Comparison of ENCODE assay signal across 7 cellular contexts in the genomic region with DNA sequence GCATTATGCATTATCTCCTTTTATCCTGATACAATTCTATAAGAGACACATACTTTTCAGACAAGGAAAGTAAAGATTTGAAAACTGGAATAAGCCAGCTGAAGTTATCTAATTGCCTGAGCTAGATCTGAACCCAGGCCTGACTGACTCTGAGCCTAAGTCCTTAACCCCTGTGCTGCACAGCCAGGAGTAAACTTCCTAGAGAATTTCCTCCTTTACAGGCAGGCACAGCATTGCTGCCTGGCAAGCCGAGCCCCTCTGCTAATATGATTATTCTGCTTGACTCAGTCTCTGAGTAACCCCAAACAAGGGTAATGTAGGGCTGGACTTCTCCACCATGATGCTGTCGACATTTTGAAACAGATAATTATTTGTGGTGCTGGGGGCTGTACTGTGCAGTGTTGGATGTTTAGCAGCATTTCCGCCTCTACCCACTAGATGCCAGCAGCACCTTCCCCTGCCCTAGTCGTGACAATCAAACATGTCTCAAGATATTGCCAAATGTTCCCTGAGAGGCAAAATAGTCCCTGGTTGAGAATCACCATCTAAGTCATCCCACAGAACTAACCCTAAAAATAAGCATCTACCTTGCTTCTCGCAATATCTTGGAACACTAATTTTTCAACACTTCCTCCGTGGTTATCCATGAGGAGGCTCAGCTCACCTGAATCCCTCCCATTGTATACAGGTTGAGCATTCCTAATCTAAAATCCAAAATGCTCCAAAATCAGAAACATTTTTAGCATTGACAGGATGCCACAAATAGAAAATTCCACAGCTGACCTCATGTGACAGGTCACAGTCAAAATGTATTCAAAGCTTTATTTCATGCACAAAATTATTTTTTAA. TPM values are rescaled to one million over a fixed set of nuclear protein-coding genes. Genes with fewer than 3 reads are reported as not detected.
A peak's percentile ranks its signal among the peaks of the same experiment; 100 is the strongest.
DNase-seq lines count a peak whose midpoint lies in the region; ATAC-seq and TF ChIP-seq lines count a peak whose summit lies in the region.

No MANE protein-coding gene starts in this region.

- H3K9me3 Mint-ChIP-seq in activated naive CD8-positive, alpha-beta T cell treated with anti-CD3 and anti-CD28 coated beads for 36 hours, result no peaks in the 10 kb centered on the region

- TF ChIP-seq POLR2A in gastrocnemius medialis (IDR thresholded peaks at IDR 0.05), result no peak

- no peak overlapping the region for H3K27ac Mint-ChIP-seq in activated naive CD8-positive, alpha-beta T cell treated with anti-CD3 and anti-CD28 coated beads for 36 hours

- H3K27ac ChIP-seq in heart right ventricle (no peak overlapping the region), gastrocnemius medialis (no peak overlapping the region)

- POLR2A ChIA-PET in HEK293T (lab: Yijun Ruan, JAX), result no interaction called here

- H3K36me3 Mint-ChIP-seq in activated naive CD8-positive, alpha-beta T cell treated with anti-CD3 and anti-CD28 coated beads for 36 hours, result no peaks in the 10 kb centered on the region

- DNase-seq in G401 (ENCODE audit: low spot score) (peak; percentile 71), HEK293T (ENCODE audit: extremely low spot score) (peak; percentile 56), NCI-H69 (lab: John Stamatoyannopoulos, UW) (peak; percentile 40), heart right ventricle (peak in 1 of 2 donors; percentile 20), gastrocnemius medialis (peak; percentile 37 to 52)
- DNase-seq in activated naive CD8-positive, alpha-beta T cell treated with anti-CD3 and anti-CD28 coated beads for 36 hours, result peak; percentile 26

- ATAC-seq in heart right ventricle (peak in 7 of 8 donors; percentile 59 to 93 (median 76)), gastrocnemius medialis (peak; percentile 98 to 99), HG03039 (IDR thresholded peaks at IDR 0.05; ENCODE audit: unreplicated experiment) (no peak)

- in situ Hi-C loops in G401 (cut with HindIII; ENCODE audit: low sequenced_read_pairs), result no loop called here
- in situ Hi-C loops in gastrocnemius medialis (cut with MboI; ENCODE audit: low sequenced_read_pairs in 4 of 4), result loop anchor here in 1 of 4 donors (5.0 kb wide), 1 partner anchor 35 kb away; no protein-coding TSS in a partner anchor

- H3K27me3 ChIP-seq in heart right ventricle (peaks cover 0 to 15% (median 0%) of the 10 kb centered on the region in 7 donors), gastrocnemius medialis (no peaks in the 10 kb centered on the region)

- peaks cover 23% of the 10 kb centered on the region for H3K27me3 Mint-ChIP-seq in activated naive CD8-positive, alpha-beta T cell treated with anti-CD3 and anti-CD28 coated beads for 36 hours

- intact Hi-C loops in heart right ventricle (cut with DNase I) (loop anchor here in 7 of 10 donors (1.0 to 5.0 kb wide), 7 partner anchors 25 to 145 kb away; no protein-coding TSS in a partner anchor), gastrocnemius medialis (cut with DNase I; ENCODE audit: low total_unique reads) (loop anchor here (1.0 kb wide), 2 partner anchors 25 to 90 kb away; no protein-coding TSS in a partner anchor)

- H3K4me1 ChIP-seq in heart right ventricle (peaks cover 0 to 8% (median 0%) of the 10 kb centered on the region in 9 donors), gastrocnemius medialis (no peaks in the 10 kb centered on the region)

- H3K4me1 Mint-ChIP-seq in activated naive CD8-positive, alpha-beta T cell treated with anti-CD3 and anti-CD28 coated beads for 36 hours, result peaks cover 3% of the 10 kb centered on the region

- TF ChIP-seq CTCF in heart right ventricle (IDR thresholded peaks at IDR 0.05) (peak; percentile 18 to 79 (median 70)), gastrocnemius medialis (IDR thresholded peaks at IDR 0.05 in 4 of 5, conservative IDR thresholded peaks at IDR 0.05 in 1 of 5) (peak; percentile 76 to 90 (median 83))

- H3K4me3 ChIP-seq in heart right ventricle (no peak overlapping the region), gastrocnemius medialis (no peak overlapping the region)

- no peaks in the 10 kb centered on the region for H3K36me3 ChIP-seq in heart right ventricle
- no peaks in the 10 kb centered on the region for H3K36me3 ChIP-seq in gastrocnemius medialis

- H3K9me3 ChIP-seq in heart right ventricle (no peaks in the 10 kb centered on the region), gastrocnemius medialis (no peaks in the 10 kb centered on the region)

- no peak overlapping the region for H3K4me3 Mint-ChIP-seq in activated naive CD8-positive, alpha-beta T cell treated with anti-CD3 and anti-CD28 coated beads for 36 hours

- 48% methylated on average over 6 of the region's 6 CpGs for WGBS in heart right ventricle, 2 donors

- CTCF ChIA-PET in HEK293T (lab: Yijun Ruan, JAX), result interaction anchor here (0.7 to 1.1 kb wide), 3 partner anchors 11 to 91 kb away, joined by 3 read pairs; no protein-coding TSS in a partner anchor

TF ChIP-seq in HEK293T, 16 proteins besides CTCF, POLR2A, EP300 and RAD21:
- TF ChIP-seq, protein P1, sequence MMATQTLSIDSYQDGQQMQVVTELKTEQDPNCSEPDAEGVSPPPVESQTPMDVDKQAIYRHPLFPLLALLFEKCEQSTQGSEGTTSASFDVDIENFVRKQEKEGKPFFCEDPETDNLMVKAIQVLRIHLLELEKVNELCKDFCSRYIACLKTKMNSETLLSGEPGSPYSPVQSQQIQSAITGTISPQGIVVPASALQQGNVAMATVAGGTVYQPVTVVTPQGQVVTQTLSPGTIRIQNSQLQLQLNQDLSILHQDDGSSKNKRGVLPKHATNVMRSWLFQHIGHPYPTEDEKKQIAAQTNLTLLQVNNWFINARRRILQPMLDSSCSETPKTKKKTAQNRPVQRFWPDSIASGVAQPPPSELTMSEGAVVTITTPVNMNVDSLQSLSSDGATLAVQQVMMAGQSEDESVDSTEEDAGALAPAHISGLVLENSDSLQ (IDR thresholded peaks at IDR 0.05), result no peak
- TF ChIP-seq SUZ12 (IDR thresholded peaks at IDR 0.05) (no peak), LEF1 (IDR thresholded peaks at IDR 0.05; ENCODE audit: borderline replicate concordance) (no peak), FOXA1 (IDR thresholded peaks at IDR 0.05) (no peak), FOXK2 (IDR thresholded peaks at IDR 0.05) (no peak), L3MBTL2 (conservative IDR thresholded peaks at IDR 0.05) (no peak), FOXM1 (IDR thresholded peaks at IDR 0.05; ENCODE audit: borderline replicate concordance) (no peak), ZNF384 (IDR thresholded peaks at IDR 0.05) (no peak), TARDBP (IDR thresholded peaks at IDR 0.05) (no peak), BHLHE40 (IDR thresholded peaks at IDR 0.05; ENCODE audit: borderline replicate concordance) (no peak), ARNT (IDR thresholded peaks at IDR 0.05) (no peak), SP1 (IDR thresholded peaks at IDR 0.05) (no peak), CTBP1 (IDR thresholded peaks at IDR 0.05; ENCODE audit: borderline replicate concordance) (no peak), HDGF (IDR thresholded peaks at IDR 0.05; ENCODE audit: borderline replicate concordance) (no peak), ELF4 (IDR thresholded peaks at IDR 0.05) (no peak), NFRKB (IDR thresholded peaks at IDR 0.05) (no peak)

RNA-seq across cellular contexts. Expression of a gene that starts 18.5 kb away (rescaled TPM):
- 1.5 and 2.3 TPM in 2 replicates for total RNA-seq in G401 (2014; rRNA removed; shearing (Covaris generic))
- total RNA-seq in activated naive CD8-positive, alpha-beta T cell treated with anti-CD3 and anti-CD28 coated beads for 36 hours, result not detected
- total RNA-seq in heart right ventricle, result under 1 TPM in 3 of 10 donors, not detected in 7; 0.11 to 0.71 (median 0.21) TPM
- not detected for polyA plus RNA-seq in heart right ventricle
- under 1 TPM in 1 of 4 donors, not detected in 3; 0.16 TPM for total RNA-seq in gastrocnemius medialis

RNA-seq across cellular contexts. Expression of a gene that starts 50.2 kb away (rescaled TPM):
- total RNA-seq in G401 (2014; rRNA removed; shearing (Covaris generic)), result not detected in 2 replicates
- total RNA-seq in activated naive CD8-positive, alpha-beta T cell treated with anti-CD3 and anti-CD28 coated beads for 36 hours, result under 1 TPM; 0.88 to 0.89 TPM
- total RNA-seq in heart right ventricle (1 to 10 TPM; 2.3 to 6.0 (median 3.8) TPM), gastrocnemius medialis (1 to 10 TPM in 1 of 4 donors, under 1 TPM in 3; 0.61 to 1.9 (median 0.72) TPM)
- polyA plus RNA-seq in heart right ventricle, result 1 to 10 TPM; 1.6 to 3.7 TPM
